In genomic region chr2:200040831-200041230, GRCh38 we compare ENCODE assay signal across 19 cellular contexts.
DNase-seq lines count a peak whose midpoint lies in the region; FAIRE-seq and TF ChIP-seq lines count a peak whose summit lies in the region.
"Had no signal": no experiment of that assay in that cellular context is flagged by ENCODE, and none has a peak within 500 bp of the region (broad histone marks: within the 10 kb centered on the region; RNA-seq: fewer than 3 reads in every experiment).

No MANE protein-coding gene starts in this region.

- H3F3A ChIP-seq in smooth muscle cell (ENCODE audit: low read depth), result peaks cover 26% of the 10 kb centered on the region

- WGBS in smooth muscle cell (ENCODE audit: low lambda C conversion rate), result 51% methylated on average over 2 of the region's 2 CpGs

- no peaks in the 10 kb centered on the region for H3K79me2 ChIP-seq in smooth muscle cell (ENCODE audit: low read depth)

- H3K4me1 ChIP-seq in SJCRH30 (peaks cover 47% of the 10 kb centered on the region), smooth muscle cell (ENCODE audit: low read depth) (peaks cover 16% of the 10 kb centered on the region)
- H3K4me1 ChIP-seq: BE2C, HAP-1 had no signal

- peak overlapping the region; percentile 20 for H3K9ac ChIP-seq in smooth muscle cell (ENCODE audit: low read depth)

- H3K36me3 ChIP-seq in SJCRH30 (no peaks in the 10 kb centered on the region), bronchial epithelial cell (ENCODE audit: control insufficient read depth, insufficient read depth, low read length) (no peaks in the 10 kb centered on the region), smooth muscle cell (ENCODE audit: low read depth) (no peaks in the 10 kb centered on the region)
- H3K36me3 ChIP-seq: BE2C, HAP-1 had no signal

- no peaks in the 10 kb centered on the region for H3K27me3 ChIP-seq in SJCRH30
- no peaks in the 10 kb centered on the region for H3K27me3 ChIP-seq in bronchial epithelial cell (ENCODE audit: control insufficient read depth, insufficient read depth, low read length)
- no peaks in the 10 kb centered on the region for H3K27me3 ChIP-seq in smooth muscle cell (ENCODE audit: low read depth)
- H3K27me3 ChIP-seq: BE2C had no signal

- H3K9me3 ChIP-seq in SJCRH30 (replicated peaks), result peaks cover 18% of the 10 kb centered on the region
- H3K9me3 ChIP-seq in smooth muscle cell (replicated peaks; ENCODE audit: low read depth), result no peaks in the 10 kb centered on the region
- H3K9me3 ChIP-seq: BE2C, HAP-1 had no signal

- no peak overlapping the region for H2AFZ ChIP-seq in smooth muscle cell (ENCODE audit: low read depth)

- TF ChIP-seq CTCF in bronchial epithelial cell (IDR thresholded peaks at IDR 0.05; ENCODE audit: insufficient read depth, low read length, severe bottlenecking) (no peak), smooth muscle cell (IDR thresholded peaks at IDR 0.05; ENCODE audit: borderline replicate concordance, insufficient read depth, poor library complexity, severe bottlenecking) (no peak)

- no peaks in the 10 kb centered on the region for H4K20me1 ChIP-seq in smooth muscle cell (ENCODE audit: low read depth)

- FAIRE-seq in bronchial epithelial cell (lab: Jason Lieb, UNC), result peak; percentile 7
- FAIRE-seq: G401.6, GM12891, H1 had no signal

- peak overlapping the region; percentile 34 for H3K4me2 ChIP-seq in smooth muscle cell

- H3K27ac ChIP-seq in SJCRH30, result peak overlapping the region; percentile 71
- H3K27ac ChIP-seq in smooth muscle cell (ENCODE audit: low read depth), result peak overlapping the region; percentile 95
- H3K27ac ChIP-seq: C4-2B, HL-60 had no signal

- no peak overlapping the region for H3K4me3 ChIP-seq in SJCRH30
- H3K4me3 ChIP-seq in bronchial epithelial cell (ENCODE audit: low read depth, low read length), result no peak overlapping the region
- H3K4me3 ChIP-seq in smooth muscle cell, result no peak overlapping the region
- H3K4me3 ChIP-seq: HAP-1 had no signal

- DNase-seq in SJCRH30, result no peak
- DNase-seq in bronchial epithelial cell (ENCODE audit: low read depth), result no peak
- peak; percentile 72 for DNase-seq in fibroblast of peridontal ligament (ENCODE audit: extremely low read depth)
- no peak for DNase-seq in smooth muscle cell (lab: John Stamatoyannopoulos, UW; ENCODE audit: unreplicated experiment)
- no peak for DNase-seq in activated naive CD4-positive, alpha-beta T cell treated with Interleukin-2 at 50 U/mL for 16 hours
- no peak for DNase-seq in Kasumi-1 (lab: John Stamatoyannopoulos, UW)
- DNase-seq in GOT3 (lab: John Stamatoyannopoulos, UW), result no peak
- DNase-seq: ACHN; BE2C; CD4-positive, alpha-beta memory T cell; DMS79 treated with DMSO at 0.1 percent for 48 hours; EL; HFFc6 had no signal
